Comparison of ENCODE assay signal across 16 cellular contexts in genomic region chr15:93479679-93480078, GRCh38.
"Had no signal": no experiment of that assay in that cellular context is flagged by ENCODE, and none has a peak within 500 bp of the region (broad histone marks: within the 10 kb centered on the region; RNA-seq: fewer than 3 reads in every experiment).

No MANE protein-coding gene starts in this region.

- FAIRE-seq: endothelial cell of umbilical vein, keratinocyte, TTC549, urothelium cell line had no signal

- H3K4me1 ChIP-seq: foreskin keratinocyte had no signal

- H3K27ac ChIP-seq: foreskin keratinocyte had no signal

- ATAC-seq: foreskin keratinocyte; left lobe of liver; stimulated activated effector memory CD8-positive, alpha-beta T cell treated with anti-CD3 and anti-CD28 coated beads, Interleukin-12 subunit alpha, Interleukin-12 subunit beta, amount 100 ng/mL, for 72 hours had no signal

- DNase-seq: activated CD4-positive, alpha-beta T cell treated with anti-CD3 and anti-CD28 coated beads, Interleukin-2, amount 10 ng/mL, durations not matched to agents 24 days and 14 days; activated CD4-positive, CD25-positive, alpha-beta regulatory T cell; activated CD8-positive, alpha-beta memory T cell treated with anti-CD3 and anti-CD28 coated beads for 24 hours; activated gamma-delta T cell treated with Interleukin-2 at 50 U/mL for 16 hours; amniotic stem cell; cortex of kidney; effector CD4-positive, alpha-beta T cell; foreskin keratinocyte; hippocampal formation; T-helper 2 cell had no signal

- H3K27me3 ChIP-seq: foreskin keratinocyte had no signal
